Comparison of ENCODE assay signal across 1 cellular context in genomic region chr6:14130431-14131075, GRCh38.
TF ChIP-seq lines count a peak whose summit lies in the region.

No MANE protein-coding gene starts in this region.

TF ChIP-seq in GM23338, 12 proteins besides CTCF, POLR2A, EP300 and RAD21 (continued from another document):
- TF ChIP-seq ZNF462 (CRISPR knock-in tag; IDR thresholded peaks at IDR 0.05) (no peak), CREB1 (CRISPR knock-in tag; IDR thresholded peaks at IDR 0.05; ENCODE audit: low read depth) (no peak), EZH2phosphoT487 (IDR thresholded peaks at IDR 0.05; ENCODE audit: unreplicated experiment) (no peak), STAT1 (IDR thresholded peaks at IDR 0.05; ENCODE audit: unreplicated experiment) (no peak), ZNF114 (CRISPR knock-in tag; IDR thresholded peaks at IDR 0.05) (no peak), JUNB (IDR thresholded peaks at IDR 0.05; ENCODE audit: unreplicated experiment) (no peak), REST (IDR thresholded peaks at IDR 0.05; ENCODE audit: unreplicated experiment) (no peak)
